8 cellular contexts compared by ENCODE assay signal in genomic region chr3:130111865-130112650, GRCh38. TPM values are rescaled to one million over a fixed set of nuclear protein-coding genes. Genes with fewer than 3 reads are reported as not detected.
DNase-seq lines count a peak whose midpoint lies in the region; ATAC-seq and TF ChIP-seq lines count a peak whose summit lies in the region.
"Not testable (repeated sequence)": the region's sequence is repeated elsewhere in the genome, so short reads cannot be mapped to it uniquely, and the experiment has no call there.

No MANE protein-coding gene starts in this region.

- not testable (repeated sequence) for H3K36me3 ChIP-seq in rectal smooth muscle tissue (ENCODE audit: control insufficient read depth, insufficient read depth, low read length)

- not testable (repeated sequence) for H3K4me1 ChIP-seq in rectal smooth muscle tissue (ENCODE audit: control insufficient read depth, insufficient read depth, low read length)

- DNase-seq in NCI-H2171 (lab: John Stamatoyannopoulos, UW) (peak; percentile 96), UCSD-AML1 (lab: John Stamatoyannopoulos, UW; ENCODE audit: unreplicated experiment) (peak; percentile 100), astrocyte of the spinal cord (ENCODE audit: low read depth, low spot score) (peak; percentile 96), hippocampal formation (lab: John Stamatoyannopoulos, UW) (peak; percentile 86 to 100), ureter (ENCODE audit: low spot score) (peak; percentile 100)

- peak overlapping the region; percentile 72 for H3K27ac ChIP-seq in rectal smooth muscle tissue (ENCODE audit: low read depth, low read length)

- not testable (repeated sequence) for TF ChIP-seq CTCF in astrocyte of the spinal cord (IDR thresholded peaks at IDR 0.05; ENCODE audit: low read depth, low read length)

- H3K4me3 ChIP-seq in astrocyte of the spinal cord (ENCODE audit: low read depth, low read length) (peak overlapping the region; percentile 73), rectal smooth muscle tissue (ENCODE audit: low read length) (peak overlapping the region; percentile 70)

- not testable (repeated sequence) for H3K9ac ChIP-seq in rectal smooth muscle tissue (ENCODE audit: low read length)

- H3K27me3 ChIP-seq in rectal smooth muscle tissue (ENCODE audit: control insufficient read depth, insufficient read depth, low read length), result not testable (repeated sequence)

- in situ Hi-C loops in astrocyte of the spinal cord (cut with HindIII; ENCODE audit: low sequenced_read_pairs), result not testable (repeated sequence)

- ATAC-seq in GM18519 (IDR thresholded peaks at IDR 0.05; ENCODE audit: low FRiP score, unreplicated experiment), result peak; percentile 40
- ATAC-seq in HG03108 (IDR thresholded peaks at IDR 0.05; ENCODE audit: unreplicated experiment), result peak; percentile 58

RNA-seq across cellular contexts. Expression of gene ALG1L2, which starts 30.4 kb away (rescaled TPM):
- 0.99 TPM for total RNA-seq in ureter

Comparison
In these comparisons a context has a peak if more than half of its experiments do, and no peak if none do; other contexts are left out.
1. Peak in every context shown above with its lines: DNase-seq, ATAC-seq, H3K4me3 ChIP-seq and H3K27ac ChIP-seq.